Comparison of ENCODE assay signal across 1 cellular context in the genomic region with DNA sequence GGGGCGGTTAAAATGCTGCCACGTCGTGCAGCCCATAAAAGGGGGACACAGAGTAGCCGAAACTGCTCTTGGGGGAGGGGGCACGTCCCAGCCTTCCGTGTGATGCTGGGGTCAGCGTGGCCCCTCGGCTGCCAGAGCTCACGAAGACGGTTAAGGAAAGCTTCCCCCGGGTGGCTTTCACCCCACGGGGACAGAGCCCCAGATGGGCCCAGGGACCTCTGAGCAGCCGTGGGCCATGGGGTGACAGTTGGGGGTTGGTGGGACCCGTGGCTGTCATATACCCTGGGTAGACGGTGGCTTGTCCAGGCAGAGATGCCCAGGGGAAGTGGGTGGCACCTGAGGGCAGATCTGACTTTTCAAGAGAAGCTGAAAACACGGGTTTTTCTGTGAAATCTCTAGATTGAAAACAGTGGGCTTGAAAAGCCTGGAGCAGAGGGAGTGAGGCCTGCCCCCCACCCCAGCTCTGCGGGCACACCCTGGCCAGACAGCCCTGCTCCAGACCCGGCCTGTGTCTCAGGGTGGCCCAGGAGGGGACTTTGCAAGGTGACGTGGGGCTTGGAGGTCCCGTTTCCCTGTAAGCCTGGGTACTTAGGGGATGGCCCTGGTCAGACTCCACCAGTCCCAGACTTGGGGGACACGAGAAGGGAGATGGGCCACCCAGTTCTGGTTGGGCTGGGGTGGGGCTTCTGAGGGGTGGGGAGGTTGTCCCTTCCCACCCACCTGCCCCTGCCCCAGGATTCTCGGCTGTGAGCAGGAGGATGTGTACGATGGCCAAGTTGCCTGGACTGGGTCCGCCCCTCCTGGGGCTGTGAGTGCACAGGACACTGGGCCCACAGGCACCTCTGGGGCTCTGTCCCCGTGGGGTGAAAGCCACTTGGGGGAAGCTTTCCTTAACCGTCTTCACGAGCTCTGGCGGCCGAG.
TF ChIP-seq lines count a peak whose summit lies in the region.

No MANE protein-coding gene starts in this region.

TF ChIP-seq in HepG2, 621 proteins besides CTCF, POLR2A, EP300 and RAD21 (continued from another document and continues in another):
- TF ChIP-seq, protein P1, sequence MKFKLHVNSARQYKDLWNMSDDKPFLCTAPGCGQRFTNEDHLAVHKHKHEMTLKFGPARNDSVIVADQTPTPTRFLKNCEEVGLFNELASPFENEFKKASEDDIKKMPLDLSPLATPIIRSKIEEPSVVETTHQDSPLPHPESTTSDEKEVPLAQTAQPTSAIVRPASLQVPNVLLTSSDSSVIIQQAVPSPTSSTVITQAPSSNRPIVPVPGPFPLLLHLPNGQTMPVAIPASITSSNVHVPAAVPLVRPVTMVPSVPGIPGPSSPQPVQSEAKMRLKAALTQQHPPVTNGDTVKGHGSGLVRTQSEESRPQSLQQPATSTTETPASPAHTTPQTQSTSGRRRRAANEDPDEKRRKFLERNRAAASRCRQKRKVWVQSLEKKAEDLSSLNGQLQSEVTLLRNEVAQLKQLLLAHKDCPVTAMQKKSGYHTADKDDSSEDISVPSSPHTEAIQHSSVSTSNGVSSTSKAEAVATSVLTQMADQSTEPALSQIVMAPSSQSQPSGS (CRISPR knock-in tag; IDR thresholded peaks at IDR 0.05): no peak
- TF ChIP-seq MED1 (CRISPR knock-in tag; IDR thresholded peaks at IDR 0.05): no peak; the same call in 1 of the 2 replicates
- TF ChIP-seq NFRKB (IDR thresholded peaks at IDR 0.05): no peak
- TF ChIP-seq GLI4 (CRISPR knock-in tag; IDR thresholded peaks at IDR 0.05; ENCODE audit: borderline replicate concordance): 0 out of 2 replicates have a peak, but pooled peaks have one; percentile 28
- no peak for TF ChIP-seq BRD4 (CRISPR knock-in tag; IDR thresholded peaks at IDR 0.05)
- TF ChIP-seq IRX3 (CRISPR knock-in tag; IDR thresholded peaks at IDR 0.05; ENCODE audit: borderline replicate concordance, low read depth): no peak
- no peak; the same call in 1 of the 2 replicates for TF ChIP-seq KDM3A (CRISPR knock-in tag; IDR thresholded peaks at IDR 0.05; ENCODE audit: low read depth)
- TF ChIP-seq MBD4 (IDR thresholded peaks at IDR 0.05; ENCODE audit: borderline replicate concordance, low read length): no peak
- peak; percentile 89; the same call in 1 of the 2 replicates for TF ChIP-seq ZNF468 (CRISPR knock-in tag; IDR thresholded peaks at IDR 0.05)
- TF ChIP-seq SMARCE1 (IDR thresholded peaks at IDR 0.05; ENCODE audit: borderline replicate concordance): no peak
- no peak for TF ChIP-seq ZNF766 (CRISPR knock-in tag; IDR thresholded peaks at IDR 0.05; ENCODE audit: borderline replicate concordance)
- no peak; the same call in 1 of the 2 replicates for TF ChIP-seq NR3C1 (CRISPR knock-in tag; IDR thresholded peaks at IDR 0.05)
- no peak for TF ChIP-seq NCOA1 (CRISPR knock-in tag; IDR thresholded peaks at IDR 0.05)
- 0 out of 2 replicates have a peak, but pooled peaks have one; percentile 34 for TF ChIP-seq ZNF879 (CRISPR knock-in tag; IDR thresholded peaks at IDR 0.05)
- TF ChIP-seq HOXD1 (CRISPR knock-in tag; IDR thresholded peaks at IDR 0.05): no peak
- 0 out of 2 replicates have a peak, but pooled peaks have one; percentile 10 for TF ChIP-seq CHD2 (IDR thresholded peaks at IDR 0.05; ENCODE audit: low read depth, low read length)
- TF ChIP-seq SMAD1 (CRISPR knock-in tag; IDR thresholded peaks at IDR 0.05; ENCODE audit: borderline replicate concordance, low read depth): no peak
- TF ChIP-seq ZFP36L2 (CRISPR knock-in tag; IDR thresholded peaks at IDR 0.05): no peak
- TF ChIP-seq, protein P2, sequence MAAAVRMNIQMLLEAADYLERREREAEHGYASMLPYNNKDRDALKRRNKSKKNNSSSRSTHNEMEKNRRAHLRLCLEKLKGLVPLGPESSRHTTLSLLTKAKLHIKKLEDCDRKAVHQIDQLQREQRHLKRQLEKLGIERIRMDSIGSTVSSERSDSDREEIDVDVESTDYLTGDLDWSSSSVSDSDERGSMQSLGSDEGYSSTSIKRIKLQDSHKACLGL (CRISPR knock-in tag; IDR thresholded peaks at IDR 0.05): peak; percentile 0; the same call in 1 of the 2 replicates
- TF ChIP-seq CCDC6 (CRISPR knock-in tag; IDR thresholded peaks at IDR 0.05): no peak
- TF ChIP-seq, protein P3, sequence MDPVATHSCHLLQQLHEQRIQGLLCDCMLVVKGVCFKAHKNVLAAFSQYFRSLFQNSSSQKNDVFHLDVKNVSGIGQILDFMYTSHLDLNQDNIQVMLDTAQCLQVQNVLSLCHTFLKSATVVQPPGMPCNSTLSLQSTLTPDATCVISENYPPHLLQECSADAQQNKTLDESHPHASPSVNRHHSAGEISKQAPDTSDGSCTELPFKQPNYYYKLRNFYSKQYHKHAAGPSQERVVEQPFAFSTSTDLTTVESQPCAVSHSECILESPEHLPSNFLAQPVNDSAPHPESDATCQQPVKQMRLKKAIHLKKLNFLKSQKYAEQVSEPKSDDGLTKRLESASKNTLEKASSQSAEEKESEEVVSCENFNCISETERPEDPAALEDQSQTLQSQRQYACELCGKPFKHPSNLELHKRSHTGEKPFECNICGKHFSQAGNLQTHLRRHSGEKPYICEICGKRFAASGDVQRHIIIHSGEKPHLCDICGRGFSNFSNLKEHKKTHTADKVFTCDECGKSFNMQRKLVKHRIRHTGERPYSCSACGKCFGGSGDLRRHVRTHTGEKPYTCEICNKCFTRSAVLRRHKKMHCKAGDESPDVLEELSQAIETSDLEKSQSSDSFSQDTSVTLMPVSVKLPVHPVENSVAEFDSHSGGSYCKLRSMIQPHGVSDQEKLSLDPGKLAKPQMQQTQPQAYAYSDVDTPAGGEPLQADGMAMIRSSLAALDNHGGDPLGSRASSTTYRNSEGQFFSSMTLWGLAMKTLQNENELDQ (CRISPR knock-in tag; IDR thresholded peaks at IDR 0.05; ENCODE audit: borderline replicate concordance): no peak
- TF ChIP-seq TOE1 (CRISPR knock-in tag; IDR thresholded peaks at IDR 0.05): no peak
- TF ChIP-seq ZNF747 (CRISPR knock-in tag; IDR thresholded peaks at IDR 0.05; ENCODE audit: borderline replicate concordance): no peak
- TF ChIP-seq ETV5 (CRISPR knock-in tag; IDR thresholded peaks at IDR 0.05; ENCODE audit: borderline replicate concordance): no peak
- no peak for TF ChIP-seq PLRG1 (conservative IDR thresholded peaks at IDR 0.05)
- TF ChIP-seq KDM5B (CRISPR knock-in tag; IDR thresholded peaks at IDR 0.05; ENCODE audit: borderline replicate concordance): 0 out of 2 replicates have a peak, but pooled peaks have one; percentile 8
- TF ChIP-seq ZNF7 (CRISPR knock-in tag; IDR thresholded peaks at IDR 0.05): no peak
- no peak for TF ChIP-seq XRCC5 (optimal IDR thresholded peaks at IDR 0.05; ENCODE audit: low read length)
- TF ChIP-seq ZNF331 (CRISPR knock-in tag; IDR thresholded peaks at IDR 0.05): no peak
- TF ChIP-seq ZNF326 (CRISPR knock-in tag; IDR thresholded peaks at IDR 0.05; ENCODE audit: borderline replicate concordance): no peak
- no peak for TF ChIP-seq ZNF335 (CRISPR knock-in tag; IDR thresholded peaks at IDR 0.05)
- TF ChIP-seq ZNF746 (CRISPR knock-in tag; IDR thresholded peaks at IDR 0.05): no peak
- TF ChIP-seq, protein P4, sequence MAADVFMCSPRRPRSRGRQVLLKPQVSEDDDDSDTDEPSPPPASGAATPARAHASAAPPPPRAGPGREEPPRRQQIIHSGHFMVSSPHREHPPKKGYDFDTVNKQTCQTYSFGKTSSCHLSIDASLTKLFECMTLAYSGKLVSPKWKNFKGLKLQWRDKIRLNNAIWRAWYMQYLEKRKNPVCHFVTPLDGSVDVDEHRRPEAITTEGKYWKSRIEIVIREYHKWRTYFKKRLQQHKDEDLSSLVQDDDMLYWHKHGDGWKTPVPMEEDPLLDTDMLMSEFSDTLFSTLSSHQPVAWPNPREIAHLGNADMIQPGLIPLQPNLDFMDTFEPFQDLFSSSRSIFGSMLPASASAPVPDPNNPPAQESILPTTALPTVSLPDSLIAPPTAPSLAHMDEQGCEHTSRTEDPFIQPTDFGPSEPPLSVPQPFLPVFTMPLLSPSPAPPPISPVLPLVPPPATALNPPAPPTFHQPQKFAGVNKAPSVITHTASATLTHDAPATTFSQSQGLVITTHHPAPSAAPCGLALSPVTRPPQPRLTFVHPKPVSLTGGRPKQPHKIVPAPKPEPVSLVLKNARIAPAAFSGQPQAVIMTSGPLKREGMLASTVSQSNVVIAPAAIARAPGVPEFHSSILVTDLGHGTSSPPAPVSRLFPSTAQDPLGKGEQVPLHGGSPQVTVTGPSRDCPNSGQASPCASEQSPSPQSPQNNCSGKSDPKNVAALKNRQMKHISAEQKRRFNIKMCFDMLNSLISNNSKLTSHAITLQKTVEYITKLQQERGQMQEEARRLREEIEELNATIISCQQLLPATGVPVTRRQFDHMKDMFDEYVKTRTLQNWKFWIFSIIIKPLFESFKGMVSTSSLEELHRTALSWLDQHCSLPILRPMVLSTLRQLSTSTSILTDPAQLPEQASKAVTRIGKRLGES (CRISPR knock-in tag; IDR thresholded peaks at IDR 0.05; ENCODE audit: borderline replicate concordance): no peak
- TF ChIP-seq NAIF1 (CRISPR knock-in tag; IDR thresholded peaks at IDR 0.05; ENCODE audit: borderline replicate concordance): no peak
- 0 out of 2 replicates have a peak, but pooled peaks have one; percentile 13 for TF ChIP-seq ZNF563 (CRISPR knock-in tag; IDR thresholded peaks at IDR 0.05)
- TF ChIP-seq THYN1 (CRISPR knock-in tag; IDR thresholded peaks at IDR 0.05; ENCODE audit: borderline replicate concordance, low read depth): 0 out of 2 replicates have a peak, but pooled peaks have one; percentile 3
- TF ChIP-seq TMF1 (CRISPR knock-in tag; IDR thresholded peaks at IDR 0.05; ENCODE audit: low read depth): 0 out of 2 replicates have a peak, but pooled peaks have one; percentile 20
- TF ChIP-seq ZNF251 (CRISPR knock-in tag; IDR thresholded peaks at IDR 0.05): no peak
- no peak for TF ChIP-seq TCF12 (IDR thresholded peaks at IDR 0.05)
- 0 out of 2 replicates have a peak, but pooled peaks have one; percentile 17 for TF ChIP-seq TCF12 (CRISPR knock-in tag; IDR thresholded peaks at IDR 0.05)
- no peak for TF ChIP-seq CAMTA2 (CRISPR knock-in tag; IDR thresholded peaks at IDR 0.05; ENCODE audit: borderline replicate concordance)
- TF ChIP-seq ZNF788 (CRISPR knock-in tag; IDR thresholded peaks at IDR 0.05; ENCODE audit: borderline replicate concordance): no peak
- no peak for TF ChIP-seq CHD4 (IDR thresholded peaks at IDR 0.05; ENCODE audit: borderline replicate concordance, low read length)
- no peak for TF ChIP-seq ATAD3A (CRISPR knock-in tag; IDR thresholded peaks at IDR 0.05)
- no peak for TF ChIP-seq FOXM1 (CRISPR knock-in tag; IDR thresholded peaks at IDR 0.05)
- peak; percentile 70 for TF ChIP-seq AGO1 (IDR thresholded peaks at IDR 0.05; ENCODE audit: low read depth, low read length, poor library complexity, severe bottlenecking)
- TF ChIP-seq, protein P5, sequence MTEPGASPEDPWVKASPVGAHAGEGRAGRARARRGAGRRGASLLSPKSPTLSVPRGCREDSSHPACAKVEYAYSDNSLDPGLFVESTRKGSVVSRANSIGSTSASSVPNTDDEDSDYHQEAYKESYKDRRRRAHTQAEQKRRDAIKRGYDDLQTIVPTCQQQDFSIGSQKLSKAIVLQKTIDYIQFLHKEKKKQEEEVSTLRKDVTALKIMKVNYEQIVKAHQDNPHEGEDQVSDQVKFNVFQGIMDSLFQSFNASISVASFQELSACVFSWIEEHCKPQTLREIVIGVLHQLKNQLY (CRISPR knock-in tag; IDR thresholded peaks at IDR 0.05): no peak
- no peak for TF ChIP-seq HNRNPUL1 (IDR thresholded peaks at IDR 0.05; ENCODE audit: low read depth, low read length)
- no peak for TF ChIP-seq ZNF816 (CRISPR knock-in tag; IDR thresholded peaks at IDR 0.05; ENCODE audit: borderline replicate concordance)
- TF ChIP-seq, protein P6, sequence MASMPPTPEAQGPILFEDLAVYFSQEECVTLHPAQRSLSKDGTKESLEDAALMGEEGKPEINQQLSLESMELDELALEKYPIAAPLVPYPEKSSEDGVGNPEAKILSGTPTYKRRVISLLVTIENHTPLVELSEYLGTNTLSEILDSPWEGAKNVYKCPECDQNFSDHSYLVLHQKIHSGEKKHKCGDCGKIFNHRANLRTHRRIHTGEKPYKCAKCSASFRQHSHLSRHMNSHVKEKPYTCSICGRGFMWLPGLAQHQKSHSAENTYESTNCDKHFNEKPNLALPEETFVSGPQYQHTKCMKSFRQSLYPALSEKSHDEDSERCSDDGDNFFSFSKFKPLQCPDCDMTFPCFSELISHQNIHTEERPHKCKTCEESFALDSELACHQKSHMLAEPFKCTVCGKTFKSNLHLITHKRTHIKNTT (CRISPR knock-in tag; IDR thresholded peaks at IDR 0.05): no peak
- peak; percentile 79 for TF ChIP-seq ZNF501 (CRISPR knock-in tag; IDR thresholded peaks at IDR 0.05)
- TF ChIP-seq ZNF768 (CRISPR knock-in tag; IDR thresholded peaks at IDR 0.05): peak; percentile 4; the same call in 1 of the 2 replicates
- TF ChIP-seq CEBPB (IDR thresholded peaks at IDR 0.05; ENCODE audit: borderline replicate concordance, low read depth, low read length): no peak
- TF ChIP-seq, protein P7, sequence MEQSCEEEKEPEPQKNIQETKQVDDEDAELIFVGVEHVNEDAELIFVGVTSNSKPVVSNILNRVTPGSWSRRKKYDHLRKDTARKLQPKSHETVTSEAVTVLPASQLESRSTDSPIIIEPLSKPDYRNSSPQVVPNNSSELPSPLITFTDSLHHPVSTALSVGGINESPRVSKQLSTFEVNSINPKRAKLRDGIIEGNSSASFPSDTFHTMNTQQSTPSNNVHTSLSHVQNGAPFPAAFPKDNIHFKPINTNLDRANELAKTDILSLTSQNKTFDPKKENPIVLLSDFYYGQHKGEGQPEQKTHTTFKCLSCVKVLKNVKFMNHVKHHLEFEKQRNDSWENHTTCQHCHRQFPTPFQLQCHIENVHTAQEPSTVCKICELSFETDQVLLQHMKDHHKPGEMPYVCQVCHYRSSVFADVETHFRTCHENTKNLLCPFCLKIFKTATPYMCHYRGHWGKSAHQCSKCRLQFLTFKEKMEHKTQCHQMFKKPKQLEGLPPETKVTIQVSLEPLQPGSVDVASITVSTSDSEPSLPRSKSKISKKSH (CRISPR knock-in tag; IDR thresholded peaks at IDR 0.05; ENCODE audit: borderline replicate concordance): no peak; the same call in 1 of the 2 replicates
- no peak for TF ChIP-seq ZNF225 (CRISPR knock-in tag; IDR thresholded peaks at IDR 0.05)
- TF ChIP-seq ZNF839 (CRISPR knock-in tag; IDR thresholded peaks at IDR 0.05; ENCODE audit: borderline replicate concordance): no peak
- TF ChIP-seq ZMAT3 (CRISPR knock-in tag; conservative IDR thresholded peaks at IDR 0.05): 0 out of 2 replicates have a peak, but pooled peaks have one; percentile 45
- no peak for TF ChIP-seq ZNF780A (CRISPR knock-in tag; IDR thresholded peaks at IDR 0.05)
- no peak for TF ChIP-seq NR2F6 (IDR thresholded peaks at IDR 0.05)
- TF ChIP-seq NR2F6 (CRISPR knock-in tag; IDR thresholded peaks at IDR 0.05): no peak
- no peak for TF ChIP-seq ZFP1 (CRISPR knock-in tag; IDR thresholded peaks at IDR 0.05)
- TF ChIP-seq NFIB (CRISPR knock-in tag; IDR thresholded peaks at IDR 0.05; ENCODE audit: borderline replicate concordance): no peak
- TF ChIP-seq ZFYVE20 (CRISPR knock-in tag; IDR thresholded peaks at IDR 0.05; ENCODE audit: borderline replicate concordance, low read depth): no peak
- TF ChIP-seq TCF7 (IDR thresholded peaks at IDR 0.05; ENCODE audit: low read depth): no peak
- TF ChIP-seq HMG20A (CRISPR knock-in tag; IDR thresholded peaks at IDR 0.05; ENCODE audit: borderline replicate concordance): no peak
